In the genomic region with DNA sequence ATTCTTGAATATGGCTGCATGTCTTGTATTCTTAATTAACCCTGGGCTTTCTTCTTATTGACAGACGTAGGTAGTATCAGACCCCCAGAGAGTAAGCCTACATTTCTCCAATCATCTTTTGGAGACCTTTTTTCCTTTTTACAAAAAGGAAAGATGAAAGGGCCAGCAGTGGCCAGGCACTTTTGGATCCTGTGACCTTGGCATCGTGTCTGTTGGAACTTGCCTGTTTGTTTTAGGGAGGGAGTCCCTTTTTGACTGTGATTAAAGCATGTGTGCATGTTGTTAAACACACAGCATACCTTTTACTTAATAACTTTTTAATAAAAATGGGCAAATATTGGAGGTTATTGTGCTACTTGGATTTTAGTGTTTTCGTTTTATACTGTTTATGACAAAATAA, we compare ENCODE assay signal across 18 cellular contexts.
"Had no signal": no experiment of that assay in that cellular context is flagged by ENCODE, and none has a peak within 500 bp of the region (broad histone marks: within the 10 kb centered on the region; RNA-seq: fewer than 3 reads in every experiment).

No MANE protein-coding gene starts in this region.

- H3K36me3 ChIP-seq: thoracic aorta had no signal

- ATAC-seq: left colon; naive thymus-derived CD8-positive, alpha-beta T cell had no signal

- H3K27ac ChIP-seq: esophagus squamous epithelium, hepatocyte, neutrophil, sigmoid colon, stomach, thoracic aorta had no signal

- H3K27me3 Mint-ChIP-seq: naive thymus-derived CD8-positive, alpha-beta T cell had no signal

- H3K9me3 Mint-ChIP-seq: naive thymus-derived CD8-positive, alpha-beta T cell had no signal

- DNase-seq: effector memory CD4-positive, alpha-beta T cell; esophagus squamous epithelium; foreskin fibroblast; left colon; mammary epithelial cell; naive thymus-derived CD8-positive, alpha-beta T cell; posterior cingulate gyrus; sigmoid colon; stimulated activated CD4-positive, alpha-beta T cell treated with anti-CD3 and anti-CD28 coated beads, Interleukin-2, amount 100 ng/mL, for 24 hours; stimulated activated CD4-positive, alpha-beta T cell treated with anti-CD3 and anti-CD28 coated beads, Interleukin-4, amount 100 ng/mL, for 4 hours; stimulated activated naive CD4-positive, alpha-beta T cell; stomach; substantia nigra; trophoblast cell had no signal

- H3K27me3 ChIP-seq: esophagus squamous epithelium, hepatocyte, neutrophil, sigmoid colon, stomach had no signal

- H3K4me3 ChIP-seq: esophagus squamous epithelium, hepatocyte, sigmoid colon, skin epidermis, stomach, thoracic aorta had no signal

- H3K9me3 ChIP-seq: esophagus squamous epithelium, neutrophil, sigmoid colon, stomach, thoracic aorta had no signal
